Comparison of ENCODE assay signal across 1 cellular context in genomic region chr6:125701354-125701668, GRCh38.
A peak's percentile ranks its signal among the peaks of the same experiment; 100 is the strongest.
TF ChIP-seq lines count a peak whose summit lies in the region.

No MANE protein-coding gene starts in this region.

TF ChIP-seq in H1, 55 proteins besides CTCF, POLR2A, EP300 and RAD21 (continued from another document):
- TF ChIP-seq ATF2 (IDR thresholded peaks at IDR 0.05; ENCODE audit: low read length): 0 out of 2 replicates have a peak, but pooled peaks have one; percentile 16
